In genomic region chr14:105251920-105252319, GRCh38 we compare ENCODE assay signal across 1 cellular context.
TF ChIP-seq lines count a peak whose summit lies in the region.

No MANE protein-coding gene starts in this region.

TF ChIP-seq in GM12878, 131 proteins besides CTCF, POLR2A, EP300 and RAD21:
- TF ChIP-seq, protein P1, sequence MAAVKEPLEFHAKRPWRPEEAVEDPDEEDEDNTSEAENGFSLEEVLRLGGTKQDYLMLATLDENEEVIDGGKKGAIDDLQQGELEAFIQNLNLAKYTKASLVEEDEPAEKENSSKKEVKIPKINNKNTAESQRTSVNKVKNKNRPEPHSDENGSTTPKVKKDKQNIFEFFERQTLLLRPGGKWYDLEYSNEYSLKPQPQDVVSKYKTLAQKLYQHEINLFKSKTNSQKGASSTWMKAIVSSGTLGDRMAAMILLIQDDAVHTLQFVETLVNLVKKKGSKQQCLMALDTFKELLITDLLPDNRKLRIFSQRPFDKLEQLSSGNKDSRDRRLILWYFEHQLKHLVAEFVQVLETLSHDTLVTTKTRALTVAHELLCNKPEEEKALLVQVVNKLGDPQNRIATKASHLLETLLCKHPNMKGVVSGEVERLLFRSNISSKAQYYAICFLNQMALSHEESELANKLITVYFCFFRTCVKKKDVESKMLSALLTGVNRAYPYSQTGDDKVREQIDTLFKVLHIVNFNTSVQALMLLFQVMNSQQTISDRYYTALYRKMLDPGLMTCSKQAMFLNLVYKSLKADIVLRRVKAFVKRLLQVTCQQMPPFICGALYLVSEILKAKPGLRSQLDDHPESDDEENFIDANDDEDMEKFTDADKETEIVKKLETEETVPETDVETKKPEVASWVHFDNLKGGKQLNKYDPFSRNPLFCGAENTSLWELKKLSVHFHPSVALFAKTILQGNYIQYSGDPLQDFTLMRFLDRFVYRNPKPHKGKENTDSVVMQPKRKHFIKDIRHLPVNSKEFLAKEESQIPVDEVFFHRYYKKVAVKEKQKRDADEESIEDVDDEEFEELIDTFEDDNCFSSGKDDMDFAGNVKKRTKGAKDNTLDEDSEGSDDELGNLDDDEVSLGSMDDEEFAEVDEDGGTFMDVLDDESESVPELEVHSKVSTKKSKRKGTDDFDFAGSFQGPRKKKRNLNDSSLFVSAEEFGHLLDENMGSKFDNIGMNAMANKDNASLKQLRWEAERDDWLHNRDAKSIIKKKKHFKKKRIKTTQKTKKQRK (IDR thresholded peaks at IDR 0.05; ENCODE audit: low read depth, low read length) = no peak
- TF ChIP-seq RUNX3 (IDR thresholded peaks at IDR 0.05; ENCODE audit: low read length) = 0 out of 2 replicates have a peak, but pooled peaks have one; percentile 14
